Comparison of ENCODE assay signal across 8 cellular contexts in genomic region chr17:61837175-61838051, GRCh38. TPM values are rescaled to one million over a fixed set of nuclear protein-coding genes. Genes with fewer than 3 reads are reported as not detected.
DNase-seq lines count a peak whose midpoint lies in the region; ATAC-seq, FAIRE-seq and TF ChIP-seq lines count a peak whose summit lies in the region.

No MANE protein-coding gene starts in this region.

- no peak for FAIRE-seq in HTR-8/SVneo (lab: Jason Lieb, UNC)

- H3K9me2 ChIP-seq in PC-3 (replicated peaks; ENCODE audit: low read length) = no peaks in the 10 kb centered on the region

- no peak overlapping the region for H2AFZ ChIP-seq in PC-3 (ENCODE audit: low read length)

- H3K36me3 ChIP-seq in PC-3 (ENCODE audit: low read depth, low read length) = peaks cover 4% of the 10 kb centered on the region; the same call in 1 of the 2 replicates

- ATAC-seq in PC-3 (peak; percentile 63), HG02623 (IDR thresholded peaks at IDR 0.05; ENCODE audit: unreplicated experiment) (no peak)

- no peaks in the 10 kb centered on the region for H3K9me3 ChIP-seq in PC-3 (ENCODE audit: low read length)

- CTCF ChIA-PET in PC-3 (lab: Charles Lee) = interaction anchor here (0.6 to 1.4 kb wide), 4 partner anchors 201 to 425 kb away, joined by 3 to 32 read pairs (median 6); no protein-coding TSS in a partner anchor

- POLR2A ChIA-PET in PC-3 (lab: Charles Lee; ENCODE audit: unreplicated experiment) = no interaction called here

- H3K4me3 ChIP-seq in PC-3 (ENCODE audit: low read length) = no peak overlapping the region

- H3K9ac ChIP-seq in PC-3 (ENCODE audit: low read length) = no peak overlapping the region

- H4K20me1 ChIP-seq in PC-3 (ENCODE audit: low read length) = no peaks in the 10 kb centered on the region

- no peaks in the 10 kb centered on the region for H3K27me3 ChIP-seq in PC-3 (ENCODE audit: low read length)

- intact Hi-C loops in PC-3 (cut with micrococcal nuclease) = loop anchor here (1.0 to 2.0 kb wide), 5 partner anchors 150 to 425 kb away; no protein-coding TSS in a partner anchor

- DNase-seq in DMS153 treated with DMSO at 0.1 percent for 48 hours (lab: John Stamatoyannopoulos, UW; ENCODE audit: unreplicated experiment) (peak; percentile 38), HTR-8/SVneo (ENCODE audit: insufficient read length, low spot score) (peak; percentile 57), PC-3 (peak; percentile 85), glomerular visceral epithelial cell (ENCODE audit: extremely low spot score) (peak; percentile 60), renal cortical epithelial cell (ENCODE audit: low read depth) (peak; percentile 60), NCI-H187 treated with DMSO at 0.1 percent for 48 hours (lab: John Stamatoyannopoulos, UW) (no peak)
- DNase-seq in activated T-helper 9 cell treated with anti-CD3 and anti-CD28 coated beads, Interleukin-2, amount 50 U/mL, for 16 hours (ENCODE audit: low read depth) = peak; percentile 10

- no TSS peak for BruUV-seq in PC-3 (replicated peaks; lab: Mats Ljungman, UMichigan)

- no peaks in the 10 kb centered on the region for H3F3A ChIP-seq in PC-3 (ENCODE audit: low read length, unreplicated experiment)

- peaks cover 30% of the 10 kb centered on the region for H3K4me1 ChIP-seq in PC-3 (ENCODE audit: insufficient read depth, low read length)

- no peaks in the 10 kb centered on the region for H3K79me2 ChIP-seq in PC-3 (ENCODE audit: low read length)

- H3K4me2 ChIP-seq in PC-3 (ENCODE audit: low read length) = no peak overlapping the region

- peak; percentile 82 for TF ChIP-seq CTCF in PC-3 (conservative IDR thresholded peaks at IDR 0.05; ENCODE audit: low read depth, low read length)

- no peak overlapping the region for H3K27ac ChIP-seq in PC-3 (ENCODE audit: low read length)

RNA-seq across cellular contexts. Expression of gene BRIP1, which starts 25.9 kb away (rescaled TPM):
- total RNA-seq in PC-3 (2014; rRNA removed) (13.8 and 21.1 TPM in 2 replicates), renal cortical epithelial cell (1.5 and 11.3 TPM in 2 replicates)
